In genomic region chr1:41671116-41671755, GRCh38 we compare ENCODE assay signal across 12 cellular contexts.
DNase-seq lines count a peak whose midpoint lies in the region; ATAC-seq and TF ChIP-seq lines count a peak whose summit lies in the region.
"Had no signal": no experiment of that assay in that cellular context is flagged by ENCODE, and none has a peak within 500 bp of the region (broad histone marks: within the 10 kb centered on the region; RNA-seq: fewer than 3 reads in every experiment).

No MANE protein-coding gene starts in this region.

- H3K9ac ChIP-seq in KMS-11: no peak overlapping the region
- no peak overlapping the region for H3K9ac ChIP-seq in neural progenitor cell

- H3K4me3 ChIP-seq in KMS-11 (IDR thresholded peaks at IDR 0.05; ENCODE audit: insufficient read depth, low read depth, low read length) (no peak overlapping the region), neural progenitor cell (no peak overlapping the region), vagina (no peak overlapping the region)
- H3K4me3 ChIP-seq: tibial artery had no signal

- H3K27me3 Mint-ChIP-seq in chondrocyte (ENCODE audit: low read depth) (no peaks in the 10 kb centered on the region), neural progenitor cell (ENCODE audit: insufficient read depth, low read depth) (peaks cover 2% of the 10 kb centered on the region)

- H3K4me2 ChIP-seq in KMS-11 (no peak overlapping the region), neural progenitor cell (no peak overlapping the region)

- peak overlapping the region; percentile 91 for H3K27ac Mint-ChIP-seq in chondrocyte (ENCODE audit: unreplicated experiment)
- peak overlapping the region; percentile 46 for H3K27ac Mint-ChIP-seq in neural progenitor cell

- peaks cover 92% of the 10 kb centered on the region for H3K4me1 ChIP-seq in KMS-11 (ENCODE audit: low read depth, poor library complexity, severe bottlenecking)
- H3K4me1 ChIP-seq in neural progenitor cell: peaks cover 15% of the 10 kb centered on the region
- H3K4me1 ChIP-seq in vagina: peaks cover 17% of the 10 kb centered on the region

- TF ChIP-seq POLR2A in vagina (IDR thresholded peaks at IDR 0.05): no peak

- peak; percentile 58 for DNase-seq in NCI-H82 (lab: John Stamatoyannopoulos, UW)
- no peak for DNase-seq in NCI-H82 treated with DMSO at 0.1 percent for 48 hours (lab: John Stamatoyannopoulos, UW; ENCODE audit: unreplicated experiment)
- DNase-seq in chondrocyte (ENCODE audit: low spot score): no peak
- DNase-seq in neural progenitor cell (ENCODE audit: low spot score): no peak
- DNase-seq in AG08395 (ENCODE audit: low spot score): no peak
- DNase-seq in vagina (ENCODE audit: extremely low spot score in 2 of 2): no peak
- DNase-seq: KG1, NCI-H146, tibial artery had no signal

- peak overlapping the region; percentile 92; the same call in 1 of the 2 replicates for H3K27ac ChIP-seq in KMS-11
- no peak overlapping the region for H3K27ac ChIP-seq in neural progenitor cell
- no peak overlapping the region for H3K27ac ChIP-seq in vagina
- H3K27ac ChIP-seq: tibial artery had no signal

- intact Hi-C loops in vagina (cut with DNase I): no loop called here

- ATAC-seq in SK-N-SH treated with all-trans-retinoic acid at 6 μM for 48 hours: no peak
- ATAC-seq: Right ventricle myocardium inferior had no signal

- no peaks in the 10 kb centered on the region for H3K9me3 ChIP-seq in neural progenitor cell (ENCODE audit: low read depth)
- no peaks in the 10 kb centered on the region for H3K9me3 ChIP-seq in vagina
- H3K9me3 ChIP-seq: tibial artery had no signal

- H4K20me1 ChIP-seq in KMS-11 (ENCODE audit: insufficient read depth): no peaks in the 10 kb centered on the region
- H4K20me1 ChIP-seq in neural progenitor cell (ENCODE audit: low read depth): no peaks in the 10 kb centered on the region

- H3K36me3 ChIP-seq in KMS-11 (ENCODE audit: insufficient read depth) (no peaks in the 10 kb centered on the region), neural progenitor cell (no peaks in the 10 kb centered on the region), vagina (no peaks in the 10 kb centered on the region)
- H3K36me3 ChIP-seq: tibial artery had no signal

- H3K27me3 ChIP-seq in KMS-11 (ENCODE audit: insufficient read depth, low read depth): no peaks in the 10 kb centered on the region
- no peaks in the 10 kb centered on the region for H3K27me3 ChIP-seq in neural progenitor cell
- H3K27me3 ChIP-seq in vagina: no peaks in the 10 kb centered on the region
- H3K27me3 ChIP-seq: tibial artery had no signal

- peaks cover 65% of the 10 kb centered on the region for H3K4me1 Mint-ChIP-seq in chondrocyte (ENCODE audit: low read depth)
- peaks cover 38% of the 10 kb centered on the region for H3K4me1 Mint-ChIP-seq in neural progenitor cell

- H2AFZ ChIP-seq in KMS-11 (ENCODE audit: low read depth) (no peak overlapping the region), neural progenitor cell (replicated peaks) (no peak overlapping the region)

- TF ChIP-seq CTCF in KMS-11 (conservative IDR thresholded peaks at IDR 0.05; ENCODE audit: low read depth, low read length) (no peak), chondrocyte (IDR thresholded peaks at IDR 0.05) (no peak), neural progenitor cell (IDR thresholded peaks at IDR 0.05) (no peak), vagina (IDR thresholded peaks at IDR 0.05) (no peak)

- H3K79me2 ChIP-seq in KMS-11 (ENCODE audit: insufficient read depth, low read depth): no peaks in the 10 kb centered on the region
- no peaks in the 10 kb centered on the region for H3K79me2 ChIP-seq in neural progenitor cell (ENCODE audit: low read depth)

- H3K36me3 Mint-ChIP-seq in chondrocyte (ENCODE audit: low read depth): no peaks in the 10 kb centered on the region
- no peaks in the 10 kb centered on the region for H3K36me3 Mint-ChIP-seq in neural progenitor cell

- H3F3A ChIP-seq in neural progenitor cell (ENCODE audit: low read depth): no peaks in the 10 kb centered on the region

- H3K9me3 Mint-ChIP-seq in chondrocyte (ENCODE audit: low read depth) (no peaks in the 10 kb centered on the region), neural progenitor cell (no peaks in the 10 kb centered on the region)

- no peak overlapping the region for H3K4me3 Mint-ChIP-seq in chondrocyte (ENCODE audit: unreplicated experiment)
- H3K4me3 Mint-ChIP-seq in neural progenitor cell: no peak overlapping the region

TF ChIP-seq in SK-N-SH treated with all-trans-retinoic acid at 6 μM for 48 hours, 23 proteins besides CTCF, POLR2A, EP300 and RAD21:
- TF ChIP-seq TOX (CRISPR knock-in tag; IDR thresholded peaks at IDR 0.05; ENCODE audit: borderline replicate concordance): no peak
- TF ChIP-seq RARB (CRISPR knock-in tag; IDR thresholded peaks at IDR 0.05): no peak
- no peak for TF ChIP-seq CSRNP3 (CRISPR knock-in tag; IDR thresholded peaks at IDR 0.05)
- TF ChIP-seq ZFP30 (CRISPR knock-in tag; IDR thresholded peaks at IDR 0.05): no peak
- no peak for TF ChIP-seq ESRRG (CRISPR knock-in tag; IDR thresholded peaks at IDR 0.05)
- no peak for TF ChIP-seq POU6F1 (CRISPR knock-in tag; IDR thresholded peaks at IDR 0.05; ENCODE audit: borderline replicate concordance, low read depth)
- TF ChIP-seq, protein P1, sequence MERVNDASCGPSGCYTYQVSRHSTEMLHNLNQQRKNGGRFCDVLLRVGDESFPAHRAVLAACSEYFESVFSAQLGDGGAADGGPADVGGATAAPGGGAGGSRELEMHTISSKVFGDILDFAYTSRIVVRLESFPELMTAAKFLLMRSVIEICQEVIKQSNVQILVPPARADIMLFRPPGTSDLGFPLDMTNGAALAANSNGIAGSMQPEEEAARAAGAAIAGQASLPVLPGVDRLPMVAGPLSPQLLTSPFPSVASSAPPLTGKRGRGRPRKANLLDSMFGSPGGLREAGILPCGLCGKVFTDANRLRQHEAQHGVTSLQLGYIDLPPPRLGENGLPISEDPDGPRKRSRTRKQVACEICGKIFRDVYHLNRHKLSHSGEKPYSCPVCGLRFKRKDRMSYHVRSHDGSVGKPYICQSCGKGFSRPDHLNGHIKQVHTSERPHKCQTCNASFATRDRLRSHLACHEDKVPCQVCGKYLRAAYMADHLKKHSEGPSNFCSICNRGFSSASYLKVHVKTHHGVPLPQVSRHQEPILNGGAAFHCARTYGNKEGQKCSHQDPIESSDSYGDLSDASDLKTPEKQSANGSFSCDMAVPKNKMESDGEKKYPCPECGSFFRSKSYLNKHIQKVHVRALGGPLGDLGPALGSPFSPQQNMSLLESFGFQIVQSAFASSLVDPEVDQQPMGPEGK (CRISPR knock-in tag; IDR thresholded peaks at IDR 0.05; ENCODE audit: borderline replicate concordance): no peak
- no peak for TF ChIP-seq PPARA (CRISPR knock-in tag; IDR thresholded peaks at IDR 0.05; ENCODE audit: borderline replicate concordance)
- no peak for TF ChIP-seq ZC3H10 (CRISPR knock-in tag; IDR thresholded peaks at IDR 0.05)
- no peak for TF ChIP-seq GLIS3 (CRISPR knock-in tag; IDR thresholded peaks at IDR 0.05)
- TF ChIP-seq ZFP3 (CRISPR knock-in tag; IDR thresholded peaks at IDR 0.05): no peak
- TF ChIP-seq, protein P2, sequence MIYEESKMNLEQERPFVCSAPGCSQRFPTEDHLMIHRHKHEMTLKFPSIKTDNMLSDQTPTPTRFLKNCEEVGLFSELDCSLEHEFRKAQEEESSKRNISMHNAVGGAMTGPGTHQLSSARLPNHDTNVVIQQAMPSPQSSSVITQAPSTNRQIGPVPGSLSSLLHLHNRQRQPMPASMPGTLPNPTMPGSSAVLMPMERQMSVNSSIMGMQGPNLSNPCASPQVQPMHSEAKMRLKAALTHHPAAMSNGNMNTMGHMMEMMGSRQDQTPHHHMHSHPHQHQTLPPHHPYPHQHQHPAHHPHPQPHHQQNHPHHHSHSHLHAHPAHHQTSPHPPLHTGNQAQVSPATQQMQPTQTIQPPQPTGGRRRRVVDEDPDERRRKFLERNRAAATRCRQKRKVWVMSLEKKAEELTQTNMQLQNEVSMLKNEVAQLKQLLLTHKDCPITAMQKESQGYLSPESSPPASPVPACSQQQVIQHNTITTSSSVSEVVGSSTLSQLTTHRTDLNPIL (CRISPR knock-in tag; IDR thresholded peaks at IDR 0.05; ENCODE audit: low read depth): no peak
- no peak for TF ChIP-seq CSDC2 (CRISPR knock-in tag; IDR thresholded peaks at IDR 0.05)
- no peak for TF ChIP-seq SNAI2 (CRISPR knock-in tag; IDR thresholded peaks at IDR 0.05)
- TF ChIP-seq ARNTL (CRISPR knock-in tag; IDR thresholded peaks at IDR 0.05; ENCODE audit: borderline replicate concordance, low read depth): no peak
- TF ChIP-seq ZNF8 (CRISPR knock-in tag; IDR thresholded peaks at IDR 0.05): no peak
